In genomic region chr1:75724472-75725022, GRCh38 we compare ENCODE assay signal across 8 cellular contexts. TPM values are rescaled to one million over a fixed set of nuclear protein-coding genes. Genes with fewer than 3 reads are reported as not detected.
DNase-seq lines count a peak whose midpoint lies in the region; ATAC-seq and TF ChIP-seq lines count a peak whose summit lies in the region.

TSS of gene ACADM (plus strand) at chr1:75724709. CDS start at chr1:75724788, 79 bp downstream.

- H3K4me1 Mint-ChIP-seq in endodermal cell (peaks cover 33% of the 10 kb centered on the region), mesothelial cell of epicardium (peaks cover 24% of the 10 kb centered on the region)

- H3K27ac Mint-ChIP-seq in endodermal cell (peak within 1 kb of the TSS; percentile 96), mesothelial cell of epicardium (peak within 1 kb of the TSS; percentile 94)

- H3K9ac ChIP-seq in NT2/D1 (ENCODE audit: insufficient read length, low read depth) (peak within 1 kb of the TSS; percentile 95), endodermal cell (ENCODE audit: extremely low read depth, low read length, poor library complexity, severe bottlenecking) (peak within 1 kb of the TSS; percentile 45)

- WGBS in endodermal cell (ENCODE audit: insufficient coverage in 1 of 2, insufficient read length in 1 of 2), 2 experiments, result 0% methylated on average over 9 to 48 of the region's 48 CpGs

- H3K27me3 Mint-ChIP-seq in endodermal cell (ENCODE audit: insufficient read depth) (no peaks in the 10 kb centered on the region), mesothelial cell of epicardium (ENCODE audit: low read depth) (no peaks in the 10 kb centered on the region)

- H3K36me3 ChIP-seq in NT2/D1 (ENCODE audit: insufficient read depth, insufficient read length, low read length) (peaks cover 3% of the 10 kb centered on the region), endodermal cell (ENCODE audit: control insufficient read depth, insufficient read depth, low read length) (peaks cover 6% of the 10 kb centered on the region)

- DNase-seq in COR-L47 (lab: John Stamatoyannopoulos, UW) (peak; percentile 70), HS-27A (ENCODE audit: low read depth) (peak; percentile 73), NT2/D1 (ENCODE audit: low read depth, low spot score) (peak; percentile 64), endodermal cell (peak; percentile 95), mesothelial cell of epicardium (ENCODE audit: low spot score in 2 of 2, unreplicated experiment in 2 of 2) (peak; percentile 51 to 74)
- DNase-seq in activated CD8-positive, alpha-beta memory T cell treated with anti-CD3 and anti-CD28 coated beads, Interleukin-2, amount 50 U/mL, for 24 hours (ENCODE audit: extremely low read depth), result peak; percentile 61
- DNase-seq in stimulated activated CD8-positive, alpha-beta memory T cell treated with anti-CD3 and anti-CD28 coated beads, Interleukin-15, amount 100 ng/mL, for 48 hours (ENCODE audit: low read depth in 2 of 2), result peak; percentile 82 to 86

- peak within 1 kb of the TSS; percentile 52 for H3K27ac ChIP-seq in endodermal cell (ENCODE audit: low read depth, low read length)

- H3K9me3 ChIP-seq in NT2/D1 (ENCODE audit: insufficient read depth, low read length), result peaks cover 17% of the 10 kb centered on the region
- peaks cover 25% of the 10 kb centered on the region for H3K9me3 ChIP-seq in endodermal cell (ENCODE audit: control insufficient read depth, low read length)

- H3K4me3 ChIP-seq in NT2/D1 (ENCODE audit: insufficient read length, low read depth), result peak within 1 kb of the TSS; percentile 87
- peak within 1 kb of the TSS; percentile 95 for H3K4me3 ChIP-seq in endodermal cell (ENCODE audit: low read length)

- H3K27me3 ChIP-seq in NT2/D1 (ENCODE audit: insufficient read depth, insufficient read length), result no peaks in the 10 kb centered on the region
- no peaks in the 10 kb centered on the region for H3K27me3 ChIP-seq in endodermal cell (ENCODE audit: control insufficient read depth, insufficient read depth, low read length, poor library complexity, severe bottlenecking)

- ATAC-seq in GM19468 (IDR thresholded peaks at IDR 0.05; ENCODE audit: extremely low read depth, unreplicated experiment), result peak; percentile 93

- no peak for TF ChIP-seq CTCF in endodermal cell (conservative IDR thresholded peaks at IDR 0.05)
- TF ChIP-seq CTCF in mesothelial cell of epicardium (IDR thresholded peaks at IDR 0.05; ENCODE audit: unreplicated experiment), result no peak

- H3K9me3 Mint-ChIP-seq in endodermal cell (peaks cover 8% of the 10 kb centered on the region), mesothelial cell of epicardium (no peaks in the 10 kb centered on the region)

- no peaks in the 10 kb centered on the region for H3K4me1 ChIP-seq in NT2/D1 (ENCODE audit: insufficient read depth, insufficient read length)
- peaks cover 6% of the 10 kb centered on the region for H3K4me1 ChIP-seq in endodermal cell (ENCODE audit: control insufficient read depth, insufficient read depth, low read length)

- H3K36me3 Mint-ChIP-seq in endodermal cell (ENCODE audit: low read depth) (no peaks in the 10 kb centered on the region), mesothelial cell of epicardium (no peaks in the 10 kb centered on the region)

- H3K4me3 Mint-ChIP-seq in endodermal cell, result peak within 1 kb of the TSS; percentile 96
- peak within 1 kb of the TSS; percentile 98 for H3K4me3 Mint-ChIP-seq in mesothelial cell of epicardium

RNA-seq across cellular contexts. Expression of gene ACADM, which starts in this region (rescaled TPM):
- total RNA-seq in endodermal cell, result 10 to 100 TPM; 63.5 to 68.0 TPM
- polyA plus RNA-seq in endodermal cell (2013, experiment 1 of 2), result 53.5 TPM
- 45.9 TPM for polyA plus RNA-seq in endodermal cell (2013, experiment 2 of 2)
- total RNA-seq in mesothelial cell of epicardium, result 36.4 to 41.8 TPM (median 39.2 TPM) in 3 replicates

Comparison
In these comparisons a context has a peak if more than half of its experiments do, and no peak if none do; other contexts are left out.
1. Peak in every context shown above with its lines: DNase-seq, ATAC-seq, H3K4me3 ChIP-seq and H3K27ac ChIP-seq.